ENCODE assay signal across 22 cellular contexts in the genomic region with DNA sequence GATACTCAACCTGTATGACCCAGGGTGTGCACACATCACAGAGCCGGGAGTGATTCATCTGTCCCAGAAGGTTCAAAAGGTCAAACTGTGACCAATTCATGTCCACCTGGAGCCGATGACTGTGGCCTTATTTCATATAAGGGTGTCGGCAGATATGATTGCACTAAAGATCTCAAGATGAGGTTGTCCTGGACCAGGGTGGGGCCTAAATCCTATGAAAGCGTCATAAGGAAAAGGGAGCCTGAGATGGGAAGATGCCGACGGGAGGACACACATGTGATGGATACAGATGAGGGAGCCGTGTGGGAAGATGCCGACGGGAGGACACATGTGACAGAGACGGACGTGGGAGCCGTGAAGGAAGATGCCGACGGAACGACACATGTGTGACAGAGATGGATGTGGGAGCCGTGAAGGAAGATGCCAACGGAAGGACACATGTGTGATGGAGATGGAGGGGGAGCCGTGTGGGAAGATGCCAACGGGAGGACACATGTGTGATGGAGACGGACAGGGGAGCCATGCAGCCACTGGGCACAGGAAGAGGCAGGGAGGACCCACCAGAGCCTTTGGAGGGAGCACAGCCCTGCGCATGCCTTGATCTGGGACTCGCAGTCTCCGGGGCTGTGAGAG. TPM values are rescaled to one million over a fixed set of nuclear protein-coding genes. Genes with fewer than 3 reads are reported as not detected.
DNase-seq lines count a peak whose midpoint lies in the region; ATAC-seq, FAIRE-seq and TF ChIP-seq lines count a peak whose summit lies in the region.
"Had no signal": no experiment of that assay in that cellular context is flagged by ENCODE, and none has a peak within 500 bp of the region (broad histone marks: within the 10 kb centered on the region; RNA-seq: fewer than 3 reads in every experiment).

No MANE protein-coding gene starts in this region.

- TF ChIP-seq POLR2A in HepG2 (IDR thresholded peaks at IDR 0.05; ENCODE audit: insufficient read depth in 1 of 2, low read depth in 2 of 2, low read length in 2 of 2) = no peak
- TF ChIP-seq POLR2A in right lobe of liver (IDR thresholded peaks at IDR 0.05) = no peak

- H3K36me3 ChIP-seq in HepG2 (replicated peaks in 1 of 2; ENCODE audit: control insufficient read depth in 1 of 2, insufficient read depth in 2 of 2, low read length in 2 of 2) (no peaks in the 10 kb centered on the region), right lobe of liver (no peaks in the 10 kb centered on the region), PC-3 (ENCODE audit: low read depth, low read length) (no peaks in the 10 kb centered on the region), skeletal muscle satellite cell (ENCODE audit: insufficient read depth, low read length) (no peaks in the 10 kb centered on the region)

- 0 out of 2 replicates have a peak, but pooled peaks cover 3% of the 10 kb centered on the region for H3K9me2 ChIP-seq in PC-3 (replicated peaks; ENCODE audit: low read length)

- TF ChIP-seq EP300 in HepG2 (IDR thresholded peaks at IDR 0.05; ENCODE audit: low read depth in 2 of 2, low read length in 2 of 2) (no peak), HepG2 (CRISPR knock-in tag; IDR thresholded peaks at IDR 0.05; ENCODE audit: borderline replicate concordance) (no peak)

- H2AFZ ChIP-seq in HepG2 (ENCODE audit: low read length) = no peak overlapping the region
- H2AFZ ChIP-seq in PC-3 (ENCODE audit: low read length) = no peak overlapping the region

- H3F3A ChIP-seq in PC-3 (ENCODE audit: low read length, unreplicated experiment) = no peaks in the 10 kb centered on the region

- in situ Hi-C loops in HepG2 (cut with HindIII; ENCODE audit: extremely low pct_ligation_motif_present, low pct_unique_long_range_greater_than_20kb) = no loop called here

- no peak overlapping the region for H3K27ac ChIP-seq in HepG2 (ENCODE audit: extremely low read length, insufficient read depth, low read length)
- no peak overlapping the region for H3K27ac ChIP-seq in right lobe of liver
- H3K27ac ChIP-seq in PC-3 (ENCODE audit: low read length) = peak overlapping the region; percentile 100
- H3K27ac ChIP-seq: KMS-11 had no signal

- POLR2A ChIA-PET in HepG2 (lab: Yijun Ruan, JAX) (no interaction called here), PC-3 (lab: Charles Lee; ENCODE audit: unreplicated experiment) (interaction anchor here (0.6 kb wide), 1 partner anchor 909 kb away, joined by 3 read pairs; no protein-coding TSS in a partner anchor)

- H3K4me3 ChIP-seq in HepG2 (replicated peaks in 1 of 3; ENCODE audit: insufficient read depth in 1 of 3, low read depth in 2 of 3, low read length in 3 of 3) (no peak overlapping the region), right lobe of liver (no peak overlapping the region), PC-3 (ENCODE audit: low read length) (no peak overlapping the region), skeletal muscle satellite cell (ENCODE audit: low read length) (no peak overlapping the region)

- BruUV-seq in HepG2 (replicated peaks; lab: Mats Ljungman, UMichigan) (no TSS peak), PC-3 (replicated peaks; lab: Mats Ljungman, UMichigan) (no TSS peak)

- DNase-seq in HepG2 (ENCODE audit: low spot score) (peak; percentile 42), right lobe of liver (no peak), PC-3 (peak; percentile 5), kidney tubule cell (ENCODE audit: low spot score) (peak; percentile 40), immature natural killer cell (no peak)
- DNase-seq: 8988T; CD4-positive, alpha-beta memory T cell; HCEC 1CT; NCI-H1436 treated with DMSO at 0.1 percent for 48 hours; NCI-H2081; NCI-H2171 treated with DMSO at 0.1 percent for 48 hours; NCI-H446; NCI-H526 treated with DMSO at 0.1 percent for 48 hours; RPMI8226; SIG-M5; T-helper 1 cell had no signal

- intact Hi-C loops in HepG2 (cut with micrococcal nuclease; ENCODE audit: unreplicated experiment) (no loop called here), right lobe of liver (cut with DNase I) (no loop called here), PC-3 (cut with micrococcal nuclease) (loop anchor here (5.0 to 10.0 kb wide), 2 partner anchors 50 to 92 kb away; a partner anchor contains a TSS)

- H3K4me2 ChIP-seq in HepG2 (ENCODE audit: low read depth, low read length) = no peak overlapping the region
- H3K4me2 ChIP-seq in PC-3 (ENCODE audit: low read length) = 0 out of 2 replicates have a peak overlapping the region, but pooled peaks have one; percentile 71
- no peak overlapping the region for H3K4me2 ChIP-seq in skeletal muscle satellite cell (ENCODE audit: low read length)
- H3K4me2 ChIP-seq: KMS-11 had no signal

- FAIRE-seq in HepG2 (lab: Jason Lieb, UNC) = no peak
- FAIRE-seq: D721Med had no signal

- peaks cover 0 to 8% (median 2%) of the 10 kb centered on the region in 3 donors for H3K27me3 Mint-ChIP-seq in immature natural killer cell (ENCODE audit: low read depth in 3 of 3)

- H3K27me3 ChIP-seq in HepG2 (ENCODE audit: control insufficient read depth in 1 of 2, insufficient read depth in 2 of 2, low read length in 2 of 2) (peaks cover 5 to 11% of the 10 kb centered on the region in 2 experiments; a peak in 3 of 5 replicates), right lobe of liver (no peaks in the 10 kb centered on the region), PC-3 (ENCODE audit: low read length) (no peaks in the 10 kb centered on the region), skeletal muscle satellite cell (ENCODE audit: control insufficient read depth, insufficient read depth, low read length) (no peaks in the 10 kb centered on the region)

- ATAC-seq in HepG2 (no peak), right lobe of liver (no peak), PC-3 (no peak), HG03565 (IDR thresholded peaks at IDR 0.05; ENCODE audit: unreplicated experiment) (no peak), HG03520 (IDR thresholded peaks at IDR 0.05; ENCODE audit: unreplicated experiment) (no peak)
- ATAC-seq: SK-N-SH treated with all-trans-retinoic acid at 6 μM for 48 hours had no signal

- peaks cover 5% of the 10 kb centered on the region; the same call in 1 of the 2 replicates for H3K9me3 ChIP-seq in HepG2 (ENCODE audit: low read length)
- H3K9me3 ChIP-seq in right lobe of liver = no peaks in the 10 kb centered on the region
- no peaks in the 10 kb centered on the region for H3K9me3 ChIP-seq in PC-3 (ENCODE audit: low read length)
- peaks cover 3% of the 10 kb centered on the region for H3K9me3 ChIP-seq in skeletal muscle satellite cell (replicated peaks; ENCODE audit: low read length)

- no peak overlapping the region for H3K4me3 Mint-ChIP-seq in immature natural killer cell

- WGBS in HepG2 (ENCODE audit: low lambda C conversion rate) = 63% methylated on average over 23 of the region's 23 CpGs
- 61% methylated on average over 12 of the region's 23 CpGs for WGBS in right lobe of liver (ENCODE audit: insufficient coverage, low coverage, low lambda C conversion rate, missing lambda C conversion rate)

- no peak for TF ChIP-seq RAD21 in HepG2 (CRISPR knock-in tag; IDR thresholded peaks at IDR 0.05)

- TF ChIP-seq CTCF in HepG2 (CRISPR knock-in tag; IDR thresholded peaks at IDR 0.05) (no peak), right lobe of liver (IDR thresholded peaks at IDR 0.05) (no peak), PC-3 (conservative IDR thresholded peaks at IDR 0.05; ENCODE audit: low read depth, low read length) (no peak)

- H4K20me1 ChIP-seq in HepG2 (ENCODE audit: insufficient read depth, low read length) (no peaks in the 10 kb centered on the region; the same call in 1 of the 2 replicates), PC-3 (ENCODE audit: low read length) (no peaks in the 10 kb centered on the region)

- no peaks in the 10 kb centered on the region for H3K9me3 Mint-ChIP-seq in immature natural killer cell

- peaks cover 13% of the 10 kb centered on the region for H3K4me1 ChIP-seq in HepG2 (ENCODE audit: insufficient read depth, low read length)
- no peaks in the 10 kb centered on the region for H3K4me1 ChIP-seq in right lobe of liver
- H3K4me1 ChIP-seq in PC-3 (ENCODE audit: insufficient read depth, low read length) = peaks cover 27% of the 10 kb centered on the region
- H3K4me1 ChIP-seq in skeletal muscle satellite cell (ENCODE audit: control insufficient read depth, insufficient read depth, low read length) = peaks cover 50% of the 10 kb centered on the region

- H3K79me2 ChIP-seq in HepG2 (ENCODE audit: insufficient read depth, low read length) (no peaks in the 10 kb centered on the region), PC-3 (ENCODE audit: low read length) (no peaks in the 10 kb centered on the region)

- CTCF ChIA-PET in HepG2 (lab: Yijun Ruan, JAX; ENCODE audit: low intra/inter-chr PET ratio, low total read pairs) = no interaction called here
- CTCF ChIA-PET in PC-3 (lab: Charles Lee) = no interaction called here

- H3K9ac ChIP-seq in HepG2 (ENCODE audit: insufficient read depth, low read depth, low read length) = no peak overlapping the region
- peak overlapping the region; percentile 99; the same call in 1 of the 2 replicates for H3K9ac ChIP-seq in PC-3 (ENCODE audit: low read length)
- H3K9ac ChIP-seq in skeletal muscle satellite cell (ENCODE audit: low read depth, low read length) = peak overlapping the region; percentile 13
- H3K9ac ChIP-seq: KMS-11 had no signal

- H3K27ac Mint-ChIP-seq in immature natural killer cell = no peak overlapping the region

- peaks cover 0 to 11% of the 10 kb centered on the region in 2 donors for H3K4me1 Mint-ChIP-seq in immature natural killer cell

- no peaks in the 10 kb centered on the region for H3K36me3 Mint-ChIP-seq in immature natural killer cell
- H3K36me3 Mint-ChIP-seq: CD4-positive, alpha-beta memory T cell had no signal

RNA-seq across cellular contexts. Expression of a gene that starts 48.1 kb away (rescaled TPM):
- not detected in 2 replicates for total RNA-seq in HepG2 (2016; rRNA removed; fragmentation: Illumina TruSeq; extraction: Trizol)
- not detected in 2 replicates for total RNA-seq in HepG2 (2016; cell fraction: cytosol; rRNA removed; fragmentation: Illumina TruSeq; extraction: Trizol; ENCODE audit: low read depth)
- total RNA-seq in HepG2 (2016; cell fraction: insoluble cytoplasmic fraction; rRNA removed; fragmentation: Illumina TruSeq; extraction: Trizol) = not detected in 2 replicates
- not detected in 2 replicates for total RNA-seq in HepG2 (2016; cell fraction: membrane; rRNA removed; fragmentation: Illumina TruSeq; extraction: Trizol)
- total RNA-seq in HepG2 (2016; cell fraction: nucleus; rRNA removed; fragmentation: Illumina TruSeq; extraction: Trizol) = not detected in 2 replicates
- not detected in 2 replicates for polyA plus RNA-seq in HepG2 (2011; rRNA removed)
- not detected in 2 replicates for polyA plus RNA-seq in HepG2 (2011; cell fraction: cytosol; rRNA removed)
- 0.02 TPM in 1 of 2 replicates, not detected in the other for polyA plus RNA-seq in HepG2 (2011; cell fraction: nucleus; rRNA removed)
- not detected in 2 replicates for polyA plus RNA-seq in HepG2 (2012)
- not detected in 2 replicates for polyA plus RNA-seq in HepG2 (2016; cell fraction: cytosol; fragmentation: Illumina TruSeq; extraction: Trizol; ENCODE audit: low read depth)
- polyA plus RNA-seq in HepG2 (2016; cell fraction: insoluble cytoplasmic fraction; fragmentation: Illumina TruSeq; extraction: Trizol; ENCODE audit: low read depth) = not detected in 2 replicates
- polyA plus RNA-seq in HepG2 (2016; cell fraction: membrane; fragmentation: Illumina TruSeq; extraction: Trizol; ENCODE audit: low read depth) = not detected in 2 replicates
- polyA plus RNA-seq in HepG2 (2016; cell fraction: nucleus; fragmentation: Illumina TruSeq; extraction: Trizol; ENCODE audit: insufficient read depth, low read depth) = not detected in 2 replicates
- not detected in 2 replicates for polyA minus RNA-seq in HepG2 (2011; rRNA and poly(A)+ RNA removed; ENCODE audit: low replicate concordance)
- polyA minus RNA-seq in HepG2 (2011; cell fraction: cytosol; rRNA and poly(A)+ RNA removed) = not detected in 2 replicates
- polyA minus RNA-seq in HepG2 (2011; cell fraction: nucleus; rRNA and poly(A)+ RNA removed) = not detected in 2 replicates
- 1 to 10 TPM in 2 of 6 experiments, under 1 TPM in 4; 0.22 to 1.3 (median 0.37) TPM for total RNA-seq in right lobe of liver
- total RNA-seq in PC-3 (2014; rRNA removed) = 3.1 and 5.8 TPM in 2 replicates
- 3.8 and 5.2 TPM in 2 replicates for total RNA-seq in skeletal muscle satellite cell (2012; rRNA removed)
- polyA plus RNA-seq in immature natural killer cell = under 1 TPM in 2 of 3 donors, not detected in 1; 0.11 to 0.65 TPM

Comparison
In these comparisons a context has a peak if more than half of its experiments do, and no peak if none do; other contexts are left out.
1. DNase-seq: peak in HepG2 (single experiment), PC-3 (single experiment) and kidney tubule cell (single experiment); none in right lobe of liver (0 of 3) and immature natural killer cell (0 of 3).